In genomic region chr5:13553896-13554295, GRCh38 we compare ENCODE assay signal across 2 cellular contexts.
A peak's percentile ranks its signal among the peaks of the same experiment; 100 is the strongest.
TF ChIP-seq lines count a peak whose summit lies in the region.

No MANE protein-coding gene starts in this region.

TF ChIP-seq in GM12878, 131 proteins besides CTCF, POLR2A, EP300 and RAD21 (continued from another document):
- TF ChIP-seq, protein P1, sequence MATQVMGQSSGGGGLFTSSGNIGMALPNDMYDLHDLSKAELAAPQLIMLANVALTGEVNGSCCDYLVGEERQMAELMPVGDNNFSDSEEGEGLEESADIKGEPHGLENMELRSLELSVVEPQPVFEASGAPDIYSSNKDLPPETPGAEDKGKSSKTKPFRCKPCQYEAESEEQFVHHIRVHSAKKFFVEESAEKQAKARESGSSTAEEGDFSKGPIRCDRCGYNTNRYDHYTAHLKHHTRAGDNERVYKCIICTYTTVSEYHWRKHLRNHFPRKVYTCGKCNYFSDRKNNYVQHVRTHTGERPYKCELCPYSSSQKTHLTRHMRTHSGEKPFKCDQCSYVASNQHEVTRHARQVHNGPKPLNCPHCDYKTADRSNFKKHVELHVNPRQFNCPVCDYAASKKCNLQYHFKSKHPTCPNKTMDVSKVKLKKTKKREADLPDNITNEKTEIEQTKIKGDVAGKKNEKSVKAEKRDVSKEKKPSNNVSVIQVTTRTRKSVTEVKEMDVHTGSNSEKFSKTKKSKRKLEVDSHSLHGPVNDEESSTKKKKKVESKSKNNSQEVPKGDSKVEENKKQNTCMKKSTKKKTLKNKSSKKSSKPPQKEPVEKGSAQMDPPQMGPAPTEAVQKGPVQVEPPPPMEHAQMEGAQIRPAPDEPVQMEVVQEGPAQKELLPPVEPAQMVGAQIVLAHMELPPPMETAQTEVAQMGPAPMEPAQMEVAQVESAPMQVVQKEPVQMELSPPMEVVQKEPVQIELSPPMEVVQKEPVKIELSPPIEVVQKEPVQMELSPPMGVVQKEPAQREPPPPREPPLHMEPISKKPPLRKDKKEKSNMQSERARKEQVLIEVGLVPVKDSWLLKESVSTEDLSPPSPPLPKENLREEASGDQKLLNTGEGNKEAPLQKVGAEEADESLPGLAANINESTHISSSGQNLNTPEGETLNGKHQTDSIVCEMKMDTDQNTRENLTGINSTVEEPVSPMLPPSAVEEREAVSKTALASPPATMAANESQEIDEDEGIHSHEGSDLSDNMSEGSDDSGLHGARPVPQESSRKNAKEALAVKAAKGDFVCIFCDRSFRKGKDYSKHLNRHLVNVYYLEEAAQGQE (IDR thresholded peaks at IDR 0.05; ENCODE audit: low read depth, low read length) = peak; percentile 86

TF ChIP-seq in HepG2, 621 proteins besides CTCF, POLR2A, EP300 and RAD21 (continued from another document):
- TF ChIP-seq MIER2 (CRISPR knock-in tag; IDR thresholded peaks at IDR 0.05) = peak; percentile 65; the same call in 1 of the 2 replicates
